21 cellular contexts compared by ENCODE assay signal in the genomic region with DNA sequence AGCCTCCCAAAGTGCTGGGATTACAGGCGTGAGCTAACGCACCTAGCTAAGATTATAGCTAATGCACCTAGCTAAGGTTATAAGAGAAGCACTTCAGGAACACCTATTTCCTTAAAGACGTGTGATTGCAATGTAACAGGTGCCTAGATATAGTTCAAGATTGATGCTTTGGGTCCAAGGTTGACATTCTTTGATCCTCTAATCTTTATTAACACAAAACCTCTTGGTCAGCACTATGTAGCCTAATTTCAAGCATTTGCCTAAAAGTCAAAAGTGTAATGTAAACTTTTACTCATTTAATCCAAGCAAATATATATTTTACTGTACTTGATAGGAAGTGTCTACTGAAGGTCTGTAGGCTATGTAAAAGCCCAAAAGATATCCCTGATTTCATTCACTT.
"Had no signal": no experiment of that assay in that cellular context is flagged by ENCODE, and none has a peak within 500 bp of the region (broad histone marks: within the 10 kb centered on the region; RNA-seq: fewer than 3 reads in every experiment).

No MANE protein-coding gene starts in this region.

- H3K4me1 ChIP-seq: foreskin keratinocyte, lower lobe of right lung had no signal

- FAIRE-seq: colon, endothelial cell of umbilical vein, keratinocyte had no signal

- H3K27me3 ChIP-seq: dorsolateral prefrontal cortex, esophagus muscularis mucosa, foreskin keratinocyte, gastroesophageal sphincter, heart left ventricle, hepatocyte, left lung had no signal

- DNase-seq: dermis blood vessel endothelial cell; dorsolateral prefrontal cortex; effector CD4-positive, alpha-beta T cell; effector memory CD4-positive, alpha-beta T cell; foreskin keratinocyte; heart left ventricle; hypothalamus; immature natural killer cell; left cardiac atrium; left ventricle myocardium superior; lower lobe of right lung; mesenchymal stem cell; midbrain had no signal

- H3K4me3 ChIP-seq: coronary artery, dorsolateral prefrontal cortex, esophagus muscularis mucosa, gastroesophageal sphincter, heart left ventricle, hepatocyte, left lung, lower lobe of right lung had no signal

- H3K9me3 ChIP-seq: esophagus muscularis mucosa, gastroesophageal sphincter, heart left ventricle, left lung, lower lobe of right lung had no signal

- H3K27ac ChIP-seq: coronary artery, dorsolateral prefrontal cortex, esophagus muscularis mucosa, foreskin keratinocyte, gastroesophageal sphincter, heart left ventricle, hepatocyte, left lung, lower lobe of right lung had no signal
